In genomic region chr18:25896178-25896780, GRCh38 we compare ENCODE assay signal across 8 cellular contexts.
DNase-seq lines count a peak whose midpoint lies in the region; FAIRE-seq and TF ChIP-seq lines count a peak whose summit lies in the region.

No MANE protein-coding gene starts in this region.

- no peak for TF ChIP-seq POLR2A in NB4 (IDR thresholded peaks at IDR 0.05; ENCODE audit: extremely low read depth, insufficient read length)

- no peaks in the 10 kb centered on the region for H3K9me3 Mint-ChIP-seq in activated T-helper 1 cell treated with anti-CD3 and anti-CD28 coated beads, Interleukin-12 subunit alpha, Interleukin-12 subunit beta, Interleukin-2, Interleukin-4 antibody, amounts not matched to agents 30 ng/mL and 10 ng/mL and 1 ng/mL, durations not matched to agents 14 hours and 24 hours and 36 hours

- no peak overlapping the region for H3K27ac ChIP-seq in HEK293 (ENCODE audit: extremely low read depth, low read depth, low read length)

- no peaks in the 10 kb centered on the region for H3K9me3 ChIP-seq in HEK293 (ENCODE audit: control insufficient read depth, insufficient read depth, low read depth, low read length)

- DNase-seq in AG04449 (ENCODE audit: low read depth, low spot score), result no peak
- peak; percentile 50 for DNase-seq in GM10266 (ENCODE audit: extremely low spot score)
- peak; percentile 50 for DNase-seq in NB4 (ENCODE audit: low read depth)
- DNase-seq in foreskin melanocyte, result peak; percentile 41
- peak; percentile 1 for DNase-seq in retinal pigment epithelial cell (ENCODE audit: low read depth)
- no peak for DNase-seq in activated T-helper 1 cell treated with anti-CD3 and anti-CD28 coated beads, Interleukin-12 subunit alpha, Interleukin-12 subunit beta, Interleukin-2, Interleukin-4 antibody, amounts not matched to agents 30 ng/mL and 10 ng/mL and 1 ng/mL, durations not matched to agents 14 hours and 24 hours and 36 hours (ENCODE audit: low spot score)

- TF ChIP-seq CTCF in AG04449 (IDR thresholded peaks at IDR 0.05; ENCODE audit: insufficient read depth, low read length, missing control alignments) (peak; percentile 70), GM10266 (IDR thresholded peaks at IDR 0.05; ENCODE audit: control insufficient read depth, insufficient read depth, low read depth, missing control alignments) (peak; percentile 78), HEK293 (tag by site-specific recombination; IDR thresholded peaks at IDR 0.05) (peak; percentile 9; the same call in 1 of the 2 replicates), NB4 (IDR thresholded peaks at IDR 0.05; ENCODE audit: low read depth, low read length) (peak; percentile 59), retinal pigment epithelial cell (conservative IDR thresholded peaks at IDR 0.05; ENCODE audit: low read depth, low read length) (peak; percentile 79)

- no peak overlapping the region for H3K27ac Mint-ChIP-seq in activated T-helper 1 cell treated with anti-CD3 and anti-CD28 coated beads, Interleukin-12 subunit alpha, Interleukin-12 subunit beta, Interleukin-2, Interleukin-4 antibody, amounts not matched to agents 30 ng/mL and 10 ng/mL and 1 ng/mL, durations not matched to agents 14 hours and 24 hours and 36 hours

- CTCF ChIA-PET in AG04449 (lab: Yijun Ruan, JAX) (interaction anchor here (0.8 to 1.3 kb wide), 9 partner anchors 11 to 1297 kb away, joined by 3 to 5 read pairs (median 4); no protein-coding TSS in a partner anchor), HEK293 (lab: Yijun Ruan, JAX) (interaction anchor here (0.6 to 1.8 kb wide), 11 partner anchors 11 to 1303 kb away, joined by 3 to 7 read pairs (median 4); no protein-coding TSS in a partner anchor)

- POLR2A ChIA-PET in AG04449 (lab: Yijun Ruan, JAX), result no interaction called here
- POLR2A ChIA-PET in HEK293 (lab: Yijun Ruan, JAX), result no interaction called here

- H3K4me3 Mint-ChIP-seq in activated T-helper 1 cell treated with anti-CD3 and anti-CD28 coated beads, Interleukin-12 subunit alpha, Interleukin-12 subunit beta, Interleukin-2, Interleukin-4 antibody, amounts not matched to agents 30 ng/mL and 10 ng/mL and 1 ng/mL, durations not matched to agents 14 hours and 24 hours and 36 hours, result no peak overlapping the region

- no peaks in the 10 kb centered on the region for H3K4me1 ChIP-seq in HEK293 (ENCODE audit: control insufficient read depth, insufficient read depth, low read length)

- H3K4me3 ChIP-seq in AG04449 (ENCODE audit: low read depth, low read length), result no peak overlapping the region
- H3K4me3 ChIP-seq in HEK293 (ENCODE audit: low read depth, low read length), result no peak overlapping the region
- no peak overlapping the region for H3K4me3 ChIP-seq in NB4 (ENCODE audit: low read depth, low read length)
- no peak overlapping the region for H3K4me3 ChIP-seq in retinal pigment epithelial cell (ENCODE audit: low read length)

- no peaks in the 10 kb centered on the region for H3K36me3 ChIP-seq in HEK293 (ENCODE audit: control insufficient read depth in 2 of 2, insufficient read depth in 1 of 2, low read length in 2 of 2)

- intact Hi-C loops in activated T-helper 1 cell treated with anti-CD3 and anti-CD28 coated beads, Interleukin-12 subunit alpha, Interleukin-12 subunit beta, Interleukin-2, Interleukin-4 antibody, amounts not matched to agents 30 ng/mL and 10 ng/mL and 1 ng/mL, durations not matched to agents 14 hours and 24 hours and 36 hours (cut with micrococcal nuclease), result no loop called here

- peak; percentile 92 for FAIRE-seq in TTC549 (lab: Jason Lieb, UNC)

- peaks cover 5% of the 10 kb centered on the region for H3K27me3 Mint-ChIP-seq in activated T-helper 1 cell treated with anti-CD3 and anti-CD28 coated beads, Interleukin-12 subunit alpha, Interleukin-12 subunit beta, Interleukin-2, Interleukin-4 antibody, amounts not matched to agents 30 ng/mL and 10 ng/mL and 1 ng/mL, durations not matched to agents 14 hours and 24 hours and 36 hours (ENCODE audit: insufficient read depth)

- H3K4me1 Mint-ChIP-seq in activated T-helper 1 cell treated with anti-CD3 and anti-CD28 coated beads, Interleukin-12 subunit alpha, Interleukin-12 subunit beta, Interleukin-2, Interleukin-4 antibody, amounts not matched to agents 30 ng/mL and 10 ng/mL and 1 ng/mL, durations not matched to agents 14 hours and 24 hours and 36 hours (ENCODE audit: low read depth), result no peaks in the 10 kb centered on the region

- no peaks in the 10 kb centered on the region for H3K36me3 Mint-ChIP-seq in activated T-helper 1 cell treated with anti-CD3 and anti-CD28 coated beads, Interleukin-12 subunit alpha, Interleukin-12 subunit beta, Interleukin-2, Interleukin-4 antibody, amounts not matched to agents 30 ng/mL and 10 ng/mL and 1 ng/mL, durations not matched to agents 14 hours and 24 hours and 36 hours (ENCODE audit: low read depth)

TF ChIP-seq in HEK293, 187 proteins besides CTCF, POLR2A, EP300 and RAD21:
- TF ChIP-seq TRIM28 (IDR thresholded peaks at IDR 0.05; ENCODE audit: borderline replicate concordance, low read length) (peak; percentile 60; the same call in 1 of the 2 replicates), ZNF449 (tag by site-specific recombination; IDR thresholded peaks at IDR 0.05) (no peak), ZFP37 (tag by site-specific recombination; IDR thresholded peaks at IDR 0.05) (no peak), ZNF654 (tag by site-specific recombination; IDR thresholded peaks at IDR 0.05; ENCODE audit: low read depth) (peak; percentile 57), KLF9 (tag by site-specific recombination; IDR thresholded peaks at IDR 0.05; ENCODE audit: low read depth) (no peak), ZNF221 (tag by site-specific recombination; IDR thresholded peaks at IDR 0.05; ENCODE audit: borderline replicate concordance) (no peak), ZNF621 (tag by site-specific recombination; IDR thresholded peaks at IDR 0.05) (no peak), ZNF785 (tag by site-specific recombination; IDR thresholded peaks at IDR 0.05) (no peak), ZBTB49 (tag by site-specific recombination; IDR thresholded peaks at IDR 0.05; ENCODE audit: low read depth) (no peak)

Comparison
In these comparisons a context has a peak if more than half of its experiments do, and no peak if none do; other contexts are left out.
1. DNase-seq: peak in GM10266 (single experiment), NB4 (single experiment), foreskin melanocyte (single experiment) and retinal pigment epithelial cell (single experiment); none in AG04449 (single experiment) and activated T-helper 1 cell treated with anti-CD3 and anti-CD28 coated beads, Interleukin-12 subunit alpha, Interleukin-12 subunit beta, Interleukin-2, Interleukin-4 antibody, amounts not matched to agents 30 ng/mL and 10 ng/mL and 1 ng/mL, durations not matched to agents 14 hours and 24 hours and 36 hours (single experiment).
2. CTCF ChIP-seq: peak in every context shown above with its lines; median percentile 79 in retinal pigment epithelial cell; 78 in GM10266; 70 in AG04449; 59 in NB4; 9 in HEK293.